In the genomic region with DNA sequence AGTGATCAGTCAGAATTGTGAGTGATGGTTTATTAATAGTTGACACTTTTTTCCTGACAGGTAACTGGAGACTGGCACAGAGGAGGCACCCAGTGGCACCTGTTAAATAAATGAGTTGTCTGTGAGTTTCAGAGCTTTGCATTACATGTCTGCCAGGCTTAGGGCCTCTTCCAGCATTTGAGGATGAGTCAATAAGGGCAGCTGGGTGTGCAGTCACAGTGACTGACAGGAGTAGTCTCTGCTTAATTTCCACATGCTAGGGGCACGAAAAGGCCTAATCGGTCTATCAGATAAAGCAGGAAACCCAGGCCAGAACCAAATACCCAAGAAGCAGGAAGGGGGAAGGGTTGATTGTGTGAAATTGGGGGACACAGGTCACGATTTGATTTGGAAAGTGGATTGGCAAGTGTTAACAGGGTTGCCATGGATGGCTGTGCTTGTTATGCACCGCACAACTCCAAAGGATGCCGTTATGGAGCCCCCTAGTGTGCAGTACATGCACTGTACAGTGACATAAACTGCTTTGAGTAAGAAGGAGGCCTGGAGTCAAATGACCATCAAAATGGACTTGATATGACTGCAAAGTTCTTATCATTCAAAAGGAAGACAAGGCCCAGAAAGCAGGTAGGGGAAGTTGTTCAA, we compare ENCODE assay signal across 8 cellular contexts.
DNase-seq lines count a peak whose midpoint lies in the region; ATAC-seq and TF ChIP-seq lines count a peak whose summit lies in the region.

No MANE protein-coding gene starts in this region.

- H3K4me1 Mint-ChIP-seq in T-cell (peaks cover 5 to 14% (median 7%) of the 10 kb centered on the region in 3 donors), immature natural killer cell (peaks cover 10 to 17% of the 10 kb centered on the region in 2 donors)

- CTCF ChIA-PET in T-cell (lab: Charles Lee), result interaction anchor here (0.6 to 1.0 kb wide), 3 partner anchors 163 to 301 kb away, joined by 3 to 7 read pairs (median 7); no protein-coding TSS in a partner anchor

- TF ChIP-seq CTCF in ascending aorta (IDR thresholded peaks at IDR 0.05), result peak; percentile 6 to 42 (median 29)

- H3K36me3 Mint-ChIP-seq in T-cell (no peaks in the 10 kb centered on the region), immature natural killer cell (peaks cover 0 to 6% (median 0%) of the 10 kb centered on the region in 3 donors)

- no peaks in the 10 kb centered on the region for H3K9me3 Mint-ChIP-seq in T-cell
- no peaks in the 10 kb centered on the region for H3K9me3 Mint-ChIP-seq in immature natural killer cell

- H3K4me3 Mint-ChIP-seq in T-cell, result no peak overlapping the region
- no peak overlapping the region for H3K4me3 Mint-ChIP-seq in immature natural killer cell

- H3K27me3 ChIP-seq in MG63, result no peaks in the 10 kb centered on the region
- no peaks in the 10 kb centered on the region for H3K27me3 ChIP-seq in ascending aorta

- peak overlapping the region; percentile 10 to 56 for H3K27ac Mint-ChIP-seq in T-cell
- H3K27ac Mint-ChIP-seq in immature natural killer cell, result peak overlapping the region in 3 of 6 donors; percentile 51 to 78 (median 74)

- H3K9me3 ChIP-seq in MG63 (no peaks in the 10 kb centered on the region), ascending aorta (no peaks in the 10 kb centered on the region)

- H3K27ac ChIP-seq in ascending aorta, result no peak overlapping the region

- no peaks in the 10 kb centered on the region for H3K36me3 ChIP-seq in MG63
- no peaks in the 10 kb centered on the region for H3K36me3 ChIP-seq in ascending aorta

- no peaks in the 10 kb centered on the region for H3K4me1 ChIP-seq in ascending aorta

- peaks cover 0 to 7% of the 10 kb centered on the region in 2 donors for H3K27me3 Mint-ChIP-seq in T-cell
- H3K27me3 Mint-ChIP-seq in immature natural killer cell (ENCODE audit: low read depth in 3 of 3), result peaks cover 0 to 4% (median 1%) of the 10 kb centered on the region in 3 donors

- POLR2A ChIA-PET in T-cell (lab: Charles Lee), result no interaction called here

- intact Hi-C loops in ascending aorta (cut with DNase I), result no loop called here

- H3K4me3 ChIP-seq in MG63, result no peak overlapping the region
- no peak overlapping the region for H3K4me3 ChIP-seq in ascending aorta

- DNase-seq in DMS53 treated with DMSO at 0.1 percent for 48 hours (lab: John Stamatoyannopoulos, UW; ENCODE audit: unreplicated experiment), result peak; percentile 65
- peak; percentile 30 for DNase-seq in MG63
- DNase-seq in T-cell, result peak; percentile 16 to 67 (median 50)
- DNase-seq in ascending aorta (ENCODE audit: low spot score in 2 of 2), result no peak
- DNase-seq in immature natural killer cell, result peak; percentile 60 to 72 (median 65)
- peak; percentile 23 to 44 for DNase-seq in stimulated activated CD4-positive, alpha-beta T cell treated with anti-CD3 and anti-CD28 coated beads, Interleukin-4, amount 100 ng/mL, for 4 hours

- ATAC-seq in GM21723 (IDR thresholded peaks at IDR 0.05; ENCODE audit: unreplicated experiment) (peak; percentile 85), T-cell (replicated peaks in 1 of 4) (peak; percentile 87 to 98 (median 92)), HG03139 (IDR thresholded peaks at IDR 0.05; ENCODE audit: unreplicated experiment) (no peak)

Comparison
In these comparisons a context has a peak if more than half of its experiments do, and no peak if none do; other contexts are left out.
1. DNase-seq: peak in DMS53 treated with DMSO at 0.1 percent for 48 hours (single experiment), MG63 (single experiment), T-cell (34 of 34), immature natural killer cell (3 of 3) and stimulated activated CD4-positive, alpha-beta T cell treated with anti-CD3 and anti-CD28 coated beads, Interleukin-4, amount 100 ng/mL, for 4 hours (2 of 2); none in ascending aorta (0 of 2).